ENCODE assay signal across 8 cellular contexts in genomic region chrX:135185795-135186443, GRCh38. TPM values are rescaled to one million over a fixed set of nuclear protein-coding genes. Genes with fewer than 3 reads are reported as not detected.
DNase-seq lines count a peak whose midpoint lies in the region; ATAC-seq, FAIRE-seq and TF ChIP-seq lines count a peak whose summit lies in the region.

No MANE protein-coding gene starts in this region.

- no peaks in the 10 kb centered on the region for H4K20me1 ChIP-seq in mammary epithelial cell (ENCODE audit: insufficient read depth, low read length)
- H4K20me1 ChIP-seq in HepG2 (ENCODE audit: insufficient read depth, low read length), result no peaks in the 10 kb centered on the region

- H2AFZ ChIP-seq in mammary epithelial cell (ENCODE audit: low read depth, low read length), result no peak overlapping the region
- no peak overlapping the region for H2AFZ ChIP-seq in HepG2 (ENCODE audit: low read length)

- TF ChIP-seq EP300 in HepG2 (IDR thresholded peaks at IDR 0.05; ENCODE audit: low read depth in 2 of 2, low read length in 2 of 2) (no peak), HepG2 (CRISPR knock-in tag; IDR thresholded peaks at IDR 0.05; ENCODE audit: borderline replicate concordance) (no peak)

- H3K9ac ChIP-seq in mammary epithelial cell (ENCODE audit: insufficient read depth, low read length) (no peak overlapping the region), HepG2 (ENCODE audit: insufficient read depth, low read depth, low read length) (no peak overlapping the region)

- CTCF ChIA-PET in mammary epithelial cell (lab: Charles Lee; ENCODE audit: low non-redundant PET), result interaction anchor here (0.5 kb wide), 1 partner anchor 371 kb away, joined by 3 read pairs; no protein-coding TSS in a partner anchor
- CTCF ChIA-PET in HepG2 (lab: Yijun Ruan, JAX; ENCODE audit: low intra/inter-chr PET ratio, low total read pairs), result interaction anchor here (1.8 kb wide), 1 partner anchor 74 kb away, joined by 6 read pairs; no protein-coding TSS in a partner anchor

- in situ Hi-C loops in mammary epithelial cell (cut with MboI; ENCODE audit: low sequenced_read_pairs in 2 of 2), result loop anchor here in 1 of 2 donors (25.0 kb wide), 1 partner anchor 276 kb away; no protein-coding TSS in a partner anchor
- in situ Hi-C loops in HepG2 (cut with HindIII; ENCODE audit: extremely low pct_ligation_motif_present, low pct_unique_long_range_greater_than_20kb), result no loop called here

- H3K79me2 ChIP-seq in mammary epithelial cell (ENCODE audit: insufficient read depth, low read length), result no peaks in the 10 kb centered on the region
- H3K79me2 ChIP-seq in HepG2 (ENCODE audit: insufficient read depth, low read length), result no peaks in the 10 kb centered on the region

- POLR2A ChIA-PET in HepG2 (lab: Yijun Ruan, JAX), result no interaction called here

- peak; percentile 21 for FAIRE-seq in HepG2 (lab: Jason Lieb, UNC)

- peak; percentile 42 to 73 for TF ChIP-seq CTCF in mammary epithelial cell (conservative IDR thresholded peaks at IDR 0.05 in 1 of 2, IDR thresholded peaks at IDR 0.05 in 1 of 2; ENCODE audit: extremely low read depth in 1 of 2, insufficient read depth in 1 of 2, low read depth in 1 of 2, low read length in 2 of 2)
- TF ChIP-seq CTCF in HepG2 (CRISPR knock-in tag; IDR thresholded peaks at IDR 0.05), result peak; percentile 69

- BruUV-seq in mammary epithelial cell (replicated peaks; lab: Mats Ljungman, UMichigan) (no TSS peak), HepG2 (replicated peaks; lab: Mats Ljungman, UMichigan) (no TSS peak)

- peak; percentile 4 for DNase-seq in NCI-H2196 (lab: John Stamatoyannopoulos, UW; ENCODE audit: unreplicated experiment)
- no peak for DNase-seq in NCI-H2196 treated with DMSO at 0.1 percent for 48 hours (lab: John Stamatoyannopoulos, UW; ENCODE audit: unreplicated experiment)
- DNase-seq in HT1080 (ENCODE audit: low read depth), result peak; percentile 27
- DNase-seq in SHP77 treated with DMSO at 0.1 percent for 48 hours (lab: John Stamatoyannopoulos, UW), result peak; percentile 1
- DNase-seq in mammary epithelial cell, result peak; percentile 53
- DNase-seq in HepG2 (ENCODE audit: low spot score), result peak; percentile 36

- WGBS in mammary epithelial cell (ENCODE audit: low coverage, missing lambda C conversion rate), result 37% methylated on average over 8 of the region's 8 CpGs
- 5% methylated on average over 4 of the region's 8 CpGs for WGBS in HepG2 (ENCODE audit: low lambda C conversion rate)

- H3K36me3 ChIP-seq in mammary epithelial cell (ENCODE audit: insufficient read depth, low read length) (no peaks in the 10 kb centered on the region), HepG2 (replicated peaks in 1 of 2; ENCODE audit: control insufficient read depth in 1 of 2, insufficient read depth in 2 of 2, low read length in 2 of 2) (no peaks in the 10 kb centered on the region)

- H3K4me1 ChIP-seq in mammary epithelial cell (ENCODE audit: insufficient read depth, low read length) (no peaks in the 10 kb centered on the region), HepG2 (ENCODE audit: insufficient read depth, low read length) (no peaks in the 10 kb centered on the region)

- intact Hi-C loops in mammary epithelial cell (cut with micrococcal nuclease), result loop anchor here (1.0 kb wide), 2 partner anchors 120 to 221 kb away; no protein-coding TSS in a partner anchor
- intact Hi-C loops in HepG2 (cut with micrococcal nuclease; ENCODE audit: unreplicated experiment), result no loop called here

- dilution Hi-C loops in mammary epithelial cell (cut with HindIII; ENCODE audit: low sequenced_read_pairs), result no loop called here

- no peak overlapping the region for H3K27ac ChIP-seq in mammary epithelial cell (ENCODE audit: insufficient read depth, low read depth, low read length)
- H3K27ac ChIP-seq in HepG2 (ENCODE audit: extremely low read length, insufficient read depth, low read length), result no peak overlapping the region

- TF ChIP-seq RAD21 in HepG2 (CRISPR knock-in tag; IDR thresholded peaks at IDR 0.05), result 0 out of 2 replicates have a peak, but pooled peaks have one; percentile 40

- ATAC-seq in GM21360 (IDR thresholded peaks at IDR 0.05; ENCODE audit: unreplicated experiment) (peak; percentile 73), HepG2 (peak; percentile 87), HG02642 (IDR thresholded peaks at IDR 0.05; ENCODE audit: poor library complexity, unreplicated experiment) (no peak)

- H3K4me2 ChIP-seq in mammary epithelial cell (ENCODE audit: insufficient read depth, low read depth, low read length) (no peak overlapping the region), HepG2 (ENCODE audit: low read depth, low read length) (no peak overlapping the region)

- H3K9me3 ChIP-seq in mammary epithelial cell (replicated peaks; ENCODE audit: insufficient read depth, low read length), result no peaks in the 10 kb centered on the region
- no peaks in the 10 kb centered on the region for H3K9me3 ChIP-seq in HepG2 (ENCODE audit: low read length)

- H3K4me3 ChIP-seq in mammary epithelial cell (replicated peaks in 1 of 3; ENCODE audit: insufficient read depth in 1 of 3, low read depth in 2 of 3, low read length in 3 of 3) (no peak overlapping the region), HepG2 (replicated peaks in 1 of 3; ENCODE audit: insufficient read depth in 1 of 3, low read depth in 2 of 3, low read length in 3 of 3) (no peak overlapping the region)

- H3K27me3 ChIP-seq in mammary epithelial cell (ENCODE audit: insufficient read depth, low read length) (no peaks in the 10 kb centered on the region), HepG2 (ENCODE audit: control insufficient read depth in 1 of 2, insufficient read depth in 2 of 2, low read length in 2 of 2) (no peaks in the 10 kb centered on the region)

- TF ChIP-seq POLR2A in HepG2 (IDR thresholded peaks at IDR 0.05; ENCODE audit: insufficient read depth in 1 of 2, low read depth in 2 of 2, low read length in 2 of 2), result no peak

TF ChIP-seq in HepG2, 621 proteins besides CTCF, POLR2A, EP300 and RAD21 (continues in another document):
- TF ChIP-seq STAG1 (CRISPR knock-in tag; IDR thresholded peaks at IDR 0.05) (peak; percentile 66), TEAD3 (CRISPR knock-in tag; optimal IDR thresholded peaks at IDR 0.05; ENCODE audit: borderline replicate concordance) (peak; percentile 14), PRPF4 (IDR thresholded peaks at IDR 0.05; ENCODE audit: low read depth, low read length, poor library complexity, severe bottlenecking) (no peak), CEBPZ (IDR thresholded peaks at IDR 0.05; ENCODE audit: low read length) (no peak), RBM22 (optimal IDR thresholded peaks at IDR 0.05; ENCODE audit: low read length) (no peak), ZNF782 (CRISPR knock-in tag; IDR thresholded peaks at IDR 0.05; ENCODE audit: borderline replicate concordance) (no peak)

RNA-seq across cellular contexts. Expression of gene CT55, which starts 14.7 kb away (rescaled TPM):
- total RNA-seq in HT1080 (2014; rRNA removed; shearing (Covaris generic)), result 71.1 and 71.3 TPM in 2 replicates
- polyA plus RNA-seq in HT1080 (2015; cell fraction: cytosol; rRNA removed), result 67.9 and 72.7 TPM in 2 replicates
- 53.2 and 62.5 TPM in 2 replicates for polyA plus RNA-seq in HT1080 (2015; cell fraction: nucleus; rRNA removed)
- total RNA-seq in mammary epithelial cell (not detected), HepG2 (2016; rRNA removed; fragmentation: Illumina TruSeq; extraction: Trizol) (0.15 TPM in 1 of 2 replicates, not detected in the other)
- polyA plus RNA-seq in mammary epithelial cell (not detected), HepG2 (2011; rRNA removed) (0.08 TPM in 1 of 2 replicates, not detected in the other)
- polyA minus RNA-seq in mammary epithelial cell, result not detected
- not detected in 2 replicates for total RNA-seq in HepG2 (2016; cell fraction: cytosol; rRNA removed; fragmentation: Illumina TruSeq; extraction: Trizol; ENCODE audit: low read depth)
- 0.15 TPM in 1 of 2 replicates, not detected in the other for total RNA-seq in HepG2 (2016; cell fraction: insoluble cytoplasmic fraction; rRNA removed; fragmentation: Illumina TruSeq; extraction: Trizol)
- total RNA-seq in HepG2 (2016; cell fraction: membrane; rRNA removed; fragmentation: Illumina TruSeq; extraction: Trizol), result not detected in 2 replicates
- 0.22 TPM in 1 of 2 replicates, not detected in the other for total RNA-seq in HepG2 (2016; cell fraction: nucleus; rRNA removed; fragmentation: Illumina TruSeq; extraction: Trizol)
- polyA plus RNA-seq in HepG2 (2011; cell fraction: cytosol; rRNA removed), result not detected in 2 replicates
- polyA plus RNA-seq in HepG2 (2011; cell fraction: nucleus; rRNA removed), result 0.08 and 0.19 TPM in 2 replicates
- not detected in 2 replicates for polyA plus RNA-seq in HepG2 (2012)
- polyA plus RNA-seq in HepG2 (2016; cell fraction: cytosol; fragmentation: Illumina TruSeq; extraction: Trizol; ENCODE audit: low read depth), result 0.11 TPM in 1 of 2 replicates, not detected in the other
- polyA plus RNA-seq in HepG2 (2016; cell fraction: insoluble cytoplasmic fraction; fragmentation: Illumina TruSeq; extraction: Trizol; ENCODE audit: low read depth), result not detected in 2 replicates
- not detected in 2 replicates for polyA plus RNA-seq in HepG2 (2016; cell fraction: membrane; fragmentation: Illumina TruSeq; extraction: Trizol; ENCODE audit: low read depth)
- not detected in 2 replicates for polyA plus RNA-seq in HepG2 (2016; cell fraction: nucleus; fragmentation: Illumina TruSeq; extraction: Trizol; ENCODE audit: insufficient read depth, low read depth)
- 0.14 and 0.20 TPM in 2 replicates for polyA minus RNA-seq in HepG2 (2011; rRNA and poly(A)+ RNA removed; ENCODE audit: low replicate concordance)
- not detected in 2 replicates for polyA minus RNA-seq in HepG2 (2011; cell fraction: cytosol; rRNA and poly(A)+ RNA removed)
- not detected in 2 replicates for polyA minus RNA-seq in HepG2 (2011; cell fraction: nucleus; rRNA and poly(A)+ RNA removed)

Comparison
In these comparisons a context has a peak if more than half of its experiments do, and no peak if none do; other contexts are left out.
1. RNA of gene CT55, which starts 14.7 kb away (total RNA-seq): 71.1 to 71.3 TPM in HT1080; 0.15 to 0.22 TPM in HepG2 and not detected in mammary epithelial cell; every median in the first group is over 10 times any median in the second.